In the genomic region with DNA sequence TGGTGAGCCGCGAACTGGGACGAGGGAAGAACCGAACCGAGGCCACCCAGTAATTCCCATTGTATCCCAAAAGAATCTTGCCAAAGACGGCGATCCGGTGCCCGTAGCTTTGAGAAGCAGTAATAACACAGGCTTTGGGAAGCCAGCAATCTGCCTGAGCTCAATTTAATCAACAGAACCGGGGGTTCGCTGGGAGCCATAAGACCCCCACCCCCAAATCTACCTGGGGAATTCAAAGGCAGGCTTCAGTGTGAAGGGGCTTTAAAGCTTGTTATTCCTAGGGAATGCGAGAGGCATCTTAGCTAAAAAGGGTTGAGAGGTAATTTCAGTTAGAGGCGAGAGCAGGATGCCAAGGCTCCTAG, we compare ENCODE assay signal across 8 cellular contexts. TPM values are rescaled to one million over a fixed set of nuclear protein-coding genes. Genes with fewer than 3 reads are reported as not detected.
DNase-seq lines count a peak whose midpoint lies in the region; ATAC-seq and TF ChIP-seq lines count a peak whose summit lies in the region.
"Not testable (repeated sequence)": the region's sequence is repeated elsewhere in the genome, so short reads cannot be mapped to it uniquely, and the experiment has no call there.

No MANE protein-coding gene starts in this region.

- H3K9me3 ChIP-seq in BLaER1 treated with 17β-estradiol and CSF1 and Interleukin-3, amounts not matched to agents 10 nM and 100 nM (replicated peaks in 1 of 11); HUES48 (ENCODE audit: control insufficient read depth, insufficient read depth, low read length); ectodermal cell (ENCODE audit: control insufficient read depth, low read length); tibial artery: not testable (repeated sequence)

- ATAC-seq in memory B cell (ENCODE audit: low read depth), result not testable (repeated sequence)

- peak overlapping the region; percentile 70 for H3K27ac Mint-ChIP-seq in T-helper 2 cell treated with Interferon-gamma antibody and Interleukin-4, amounts not matched to agents 5 μg/mL and 100 μg/mL, for 36 hours
- H3K27ac Mint-ChIP-seq in activated T-helper 2 cell treated with anti-CD3 and anti-CD28 coated beads, Interferon-gamma antibody, Interleukin-2, Interleukin-4, amounts not matched to agents 10 μg/mL and 5 μg/mL and 100 μg/mL, durations not matched to agents 14 hours and 24 hours and 36 hours, result peak overlapping the region; percentile 67
- not testable (repeated sequence) for H3K27ac Mint-ChIP-seq in memory B cell
- peak overlapping the region; percentile 93 for H3K27ac Mint-ChIP-seq in osteocyte (ENCODE audit: unreplicated experiment)

- peaks cover 50% of the 10 kb centered on the region for H3K4me1 Mint-ChIP-seq in T-helper 2 cell treated with Interferon-gamma antibody and Interleukin-4, amounts not matched to agents 5 μg/mL and 100 μg/mL, for 36 hours (ENCODE audit: low read depth)
- peaks cover 47% of the 10 kb centered on the region for H3K4me1 Mint-ChIP-seq in activated T-helper 2 cell treated with anti-CD3 and anti-CD28 coated beads, Interferon-gamma antibody, Interleukin-2, Interleukin-4, amounts not matched to agents 10 μg/mL and 5 μg/mL and 100 μg/mL, durations not matched to agents 14 hours and 24 hours and 36 hours (ENCODE audit: low read depth)
- H3K4me1 Mint-ChIP-seq in memory B cell (peaks cover 32% of the 10 kb centered on the region), osteocyte (ENCODE audit: unreplicated experiment) (peaks cover 48% of the 10 kb centered on the region)

- peak overlapping the region in 4 of 11 experiments; percentile 49 to 98 (median 78); a peak in 2 of 22 replicates for H3K9ac ChIP-seq in BLaER1 treated with 17β-estradiol and CSF1 and Interleukin-3, amounts not matched to agents 10 nM and 100 nM
- peak overlapping the region; percentile 39; the same call in 1 of the 2 replicates for H3K9ac ChIP-seq in HUES48 (ENCODE audit: low read depth, low read length)

- intact Hi-C loops in activated T-helper 2 cell treated with anti-CD3 and anti-CD28 coated beads, Interferon-gamma antibody, Interleukin-2, Interleukin-4, amounts not matched to agents 10 μg/mL and 5 μg/mL and 100 μg/mL, durations not matched to agents 14 hours and 24 hours and 36 hours (cut with micrococcal nuclease), result loop anchor here (2.0 to 10.0 kb wide), 3 partner anchors 39 to 585 kb away; partner anchors contain the start of genes FBXO31 and ZFPM1
- intact Hi-C loops in tibial artery (cut with DNase I; ENCODE audit: low total_unique reads), result not testable (repeated sequence)

- H3K36me3 Mint-ChIP-seq in T-helper 2 cell treated with Interferon-gamma antibody and Interleukin-4, amounts not matched to agents 5 μg/mL and 100 μg/mL, for 36 hours (ENCODE audit: low read depth), result peaks cover 30% of the 10 kb centered on the region
- H3K36me3 Mint-ChIP-seq in activated T-helper 2 cell treated with anti-CD3 and anti-CD28 coated beads, Interferon-gamma antibody, Interleukin-2, Interleukin-4, amounts not matched to agents 10 μg/mL and 5 μg/mL and 100 μg/mL, durations not matched to agents 14 hours and 24 hours and 36 hours (ENCODE audit: low read depth), result peaks cover 35% of the 10 kb centered on the region
- H3K36me3 Mint-ChIP-seq in memory B cell; osteocyte (ENCODE audit: unreplicated experiment): not testable (repeated sequence)

- H3K27ac ChIP-seq in BLaER1 treated with 17β-estradiol and CSF1 and Interleukin-3, amounts not matched to agents 10 nM and 100 nM, result peak overlapping the region in 8 of 11 experiments; percentile 73 to 95 (median 81); a peak in 14 of 22 replicates
- peak overlapping the region; percentile 95 for H3K27ac ChIP-seq in HUES48 (ENCODE audit: low read depth, low read length)
- H3K27ac ChIP-seq in ectodermal cell (ENCODE audit: insufficient read depth, low read depth, low read length, poor library complexity, severe bottlenecking), result peak overlapping the region; percentile 73
- H3K27ac ChIP-seq in tibial artery, result peak overlapping the region; percentile 24 to 66

- peaks cover 48 to 65% (median 56%) of the 10 kb centered on the region in 10 experiments for H3K4me1 ChIP-seq in BLaER1 treated with 17β-estradiol and CSF1 and Interleukin-3, amounts not matched to agents 10 nM and 100 nM
- peaks cover 43% of the 10 kb centered on the region for H3K4me1 ChIP-seq in HUES48 (ENCODE audit: control insufficient read depth, insufficient read depth, low read length)
- peaks cover 16% of the 10 kb centered on the region for H3K4me1 ChIP-seq in ectodermal cell (ENCODE audit: control insufficient read depth, insufficient read depth, low read length)
- H3K4me1 ChIP-seq in tibial artery, result peaks cover 0 to 24% (median 15%) of the 10 kb centered on the region in 4 donors

- DNase-seq in T-helper 2 cell treated with Interferon-gamma antibody and Interleukin-4, amounts not matched to agents 5 μg/mL and 100 μg/mL, for 36 hours (ENCODE audit: low spot score); activated T-helper 2 cell treated with anti-CD3 and anti-CD28 coated beads, Interferon-gamma antibody, Interleukin-2, Interleukin-4, amounts not matched to agents 10 μg/mL and 5 μg/mL and 100 μg/mL, durations not matched to agents 14 hours and 24 hours and 36 hours (ENCODE audit: low spot score); memory B cell (ENCODE audit: low spot score in 2 of 2); osteocyte (ENCODE audit: extremely low spot score, unreplicated experiment); tibial artery: not testable (repeated sequence)

- not testable (repeated sequence) for H3K27me3 Mint-ChIP-seq in T-helper 2 cell treated with Interferon-gamma antibody and Interleukin-4, amounts not matched to agents 5 μg/mL and 100 μg/mL, for 36 hours (ENCODE audit: low read depth); activated T-helper 2 cell treated with anti-CD3 and anti-CD28 coated beads, Interferon-gamma antibody, Interleukin-2, Interleukin-4, amounts not matched to agents 10 μg/mL and 5 μg/mL and 100 μg/mL, durations not matched to agents 14 hours and 24 hours and 36 hours (ENCODE audit: low read depth); memory B cell; osteocyte (ENCODE audit: unreplicated experiment)

- H3K27me3 ChIP-seq in BLaER1 treated with 17β-estradiol and CSF1 and Interleukin-3, amounts not matched to agents 10 nM and 100 nM, result not testable (repeated sequence)
- H3K27me3 ChIP-seq in HUES48 (ENCODE audit: control insufficient read depth, insufficient read depth, low read length) (peaks cover 45% of the 10 kb centered on the region), ectodermal cell (ENCODE audit: control insufficient read depth, insufficient read depth, low read length, poor library complexity, severe bottlenecking) (peaks cover 51% of the 10 kb centered on the region), tibial artery (peaks cover 0 to 26% of the 10 kb centered on the region in 2 donors)

- 19 to 24% methylated on average over 13 of the region's 13 CpGs for WGBS in ectodermal cell, 2 experiments

- H4K20me1 ChIP-seq in BLaER1 treated with 17β-estradiol and CSF1 and Interleukin-3, amounts not matched to agents 10 nM and 100 nM, result peaks cover 27 to 42% (median 42%) of the 10 kb centered on the region in 11 experiments; a peak in 21 of 22 replicates

- peak overlapping the region; percentile 46 for H3K4me3 Mint-ChIP-seq in T-helper 2 cell treated with Interferon-gamma antibody and Interleukin-4, amounts not matched to agents 5 μg/mL and 100 μg/mL, for 36 hours
- peak overlapping the region; percentile 31 for H3K4me3 Mint-ChIP-seq in activated T-helper 2 cell treated with anti-CD3 and anti-CD28 coated beads, Interferon-gamma antibody, Interleukin-2, Interleukin-4, amounts not matched to agents 10 μg/mL and 5 μg/mL and 100 μg/mL, durations not matched to agents 14 hours and 24 hours and 36 hours (ENCODE audit: low read depth)
- H3K4me3 Mint-ChIP-seq in memory B cell (peak overlapping the region; percentile 39), osteocyte (ENCODE audit: unreplicated experiment) (peak overlapping the region; percentile 37)

- not testable (repeated sequence) for H3K9me3 Mint-ChIP-seq in T-helper 2 cell treated with Interferon-gamma antibody and Interleukin-4, amounts not matched to agents 5 μg/mL and 100 μg/mL, for 36 hours; activated T-helper 2 cell treated with anti-CD3 and anti-CD28 coated beads, Interferon-gamma antibody, Interleukin-2, Interleukin-4, amounts not matched to agents 10 μg/mL and 5 μg/mL and 100 μg/mL, durations not matched to agents 14 hours and 24 hours and 36 hours; memory B cell; osteocyte (ENCODE audit: unreplicated experiment)

- H3K36me3 ChIP-seq in BLaER1 treated with 17β-estradiol and CSF1 and Interleukin-3, amounts not matched to agents 10 nM and 100 nM, result peaks cover 0 to 30% (median 13%) of the 10 kb centered on the region in 11 experiments; a peak in 15 of 22 replicates
- H3K36me3 ChIP-seq in HUES48 (ENCODE audit: control insufficient read depth, insufficient read depth, low read length); ectodermal cell (ENCODE audit: control insufficient read depth, insufficient read depth, low read length); tibial artery: not testable (repeated sequence)

- peak overlapping the region; percentile 50 to 100 (median 84); a peak in 21 of 22 replicates for H3K4me2 ChIP-seq in BLaER1 treated with 17β-estradiol and CSF1 and Interleukin-3, amounts not matched to agents 10 nM and 100 nM

- H3K4me3 ChIP-seq in BLaER1 treated with 17β-estradiol and CSF1 and Interleukin-3, amounts not matched to agents 10 nM and 100 nM; ectodermal cell (ENCODE audit: insufficient read depth, low read depth, low read length); tibial artery: not testable (repeated sequence)
- H3K4me3 ChIP-seq in HUES48 (ENCODE audit: low read depth, low read length), result peak overlapping the region; percentile 43

- TF ChIP-seq CTCF in osteocyte (IDR thresholded peaks at IDR 0.05); tibial artery (IDR thresholded peaks at IDR 0.05): not testable (repeated sequence)

RNA-seq across cellular contexts. Expression of gene SLC7A5, which starts 0.7 kb away (rescaled TPM):
- 271 TPM in 2 replicates for total RNA-seq in activated T-helper 2 cell treated with anti-CD3 and anti-CD28 coated beads, Interferon-gamma antibody, Interleukin-2, Interleukin-4, amounts not matched to agents 10 μg/mL and 5 μg/mL and 100 μg/mL, durations not matched to agents 14 hours and 24 hours and 36 hours
- polyA plus RNA-seq in ectodermal cell (2013, experiment 1 of 4), result 32.3 TPM
- 35.9 TPM for polyA plus RNA-seq in ectodermal cell (2013, experiment 2 of 4)
- 23.1 TPM for polyA plus RNA-seq in ectodermal cell (2013, experiment 3 of 4)
- 23.8 TPM for polyA plus RNA-seq in ectodermal cell (2013, experiment 4 of 4)
- 127 and 133 TPM in 2 replicates for total RNA-seq in osteocyte

Comparison
In these comparisons a context has a peak if more than half of its experiments do, and no peak if none do; other contexts are left out.
1. H3K27ac ChIP-seq: peak in every context shown above with its lines; median percentile 95 in HUES48; 81 in BLaER1 treated with 17β-estradiol and CSF1 and Interleukin-3, amounts not matched to agents 10 nM and 100 nM; 73 in ectodermal cell; 45 in tibial artery.